ENCODE assay signal across 17 cellular contexts in the genomic region with DNA sequence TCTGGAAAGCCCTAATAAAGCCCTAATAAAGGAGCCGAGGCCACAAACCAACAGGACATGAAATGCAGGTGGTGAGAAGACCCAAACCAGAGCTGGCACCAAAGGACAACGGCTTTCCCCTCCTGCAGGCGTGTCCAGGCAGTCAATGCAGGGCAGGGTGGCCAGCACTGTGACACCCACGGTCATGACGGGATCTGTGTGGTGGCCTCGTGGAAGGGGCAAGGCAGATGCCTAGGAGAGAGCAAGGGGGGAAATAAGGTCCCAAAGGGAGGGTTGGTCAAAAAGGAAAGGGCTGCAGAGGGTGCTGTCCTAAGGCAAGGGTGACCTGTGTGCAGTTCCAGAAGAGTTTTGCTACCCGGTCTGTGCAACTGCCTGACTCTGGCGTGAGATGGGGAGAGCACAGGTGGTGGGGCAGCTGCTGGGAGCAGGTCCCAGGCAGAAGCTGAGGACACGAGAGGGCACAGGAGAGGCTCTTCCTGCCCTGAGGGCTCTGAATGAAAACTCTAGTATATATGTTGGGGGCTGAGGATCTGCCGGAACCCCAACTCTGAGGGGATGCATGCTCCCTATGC.
"Had no signal": no experiment of that assay in that cellular context is flagged by ENCODE, and none has a peak within 500 bp of the region (broad histone marks: within the 10 kb centered on the region; RNA-seq: fewer than 3 reads in every experiment).

No MANE protein-coding gene starts in this region.

- H3K27ac ChIP-seq: heart right ventricle, pancreas, suprapubic skin, tibial artery, upper lobe of left lung, uterus had no signal

- H3K36me3 ChIP-seq: heart right ventricle, pancreas, suprapubic skin, tibial artery, upper lobe of left lung, uterus had no signal

- H3K27me3 ChIP-seq: heart right ventricle, pancreas, suprapubic skin, upper lobe of left lung, uterus had no signal

- H3K4me3 ChIP-seq: heart right ventricle, pancreas, suprapubic skin, tibial artery, upper lobe of left lung, uterus had no signal

- H3K4me1 ChIP-seq: pancreas, suprapubic skin, tibial artery, upper lobe of left lung, uterus had no signal

- ATAC-seq: heart right ventricle, left lobe of liver, pancreas, right cardiac atrium had no signal

- H3K9me3 ChIP-seq: heart right ventricle, pancreas, suprapubic skin, tibial artery, upper lobe of left lung, uterus had no signal

- DNase-seq: cerebellar nuclear complex; erythroblast; heart right ventricle; hypothalamus; mammary epithelial cell; natural killer cell; nucleus accumbens; right cardiac atrium; stimulated activated CD4-positive, alpha-beta T cell treated with anti-CD3 and anti-CD28 coated beads, Interleukin-2, amount 100 ng/mL, for 24 hours; stimulated activated CD4-positive, alpha-beta T cell treated with anti-CD3 and anti-CD28 coated beads, Interleukin-4, amount 100 ng/mL, for 4 hours; stimulated activated naive CD4-positive, alpha-beta T cell; tibial artery; upper lobe of left lung; uterus had no signal
